17 cellular contexts compared by ENCODE assay signal in the genomic region with DNA sequence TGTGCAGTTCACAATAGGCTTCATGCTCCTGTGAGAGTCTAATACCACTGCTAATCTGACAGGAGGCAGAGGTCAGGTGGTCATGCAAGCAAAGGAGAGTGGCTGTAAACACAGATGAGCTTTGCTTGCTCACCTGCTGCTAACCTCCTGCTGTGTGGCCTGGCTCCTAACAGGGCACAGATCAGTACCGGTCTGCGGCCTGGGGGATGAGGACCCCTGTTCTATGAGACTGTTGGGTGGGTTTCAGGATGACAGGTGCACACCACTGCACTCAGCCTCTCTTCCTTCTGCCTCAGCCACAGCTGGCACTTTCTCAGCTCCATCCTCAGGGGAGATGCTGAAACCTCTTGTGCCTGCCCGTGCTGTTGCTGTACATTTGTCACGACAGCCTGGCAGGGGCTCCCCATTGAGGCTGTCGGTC.
DNase-seq lines count a peak whose midpoint lies in the region; ATAC-seq, FAIRE-seq and TF ChIP-seq lines count a peak whose summit lies in the region.
"Had no signal": no experiment of that assay in that cellular context is flagged by ENCODE, and none has a peak within 500 bp of the region (broad histone marks: within the 10 kb centered on the region; RNA-seq: fewer than 3 reads in every experiment).

No MANE protein-coding gene starts in this region.

- H3K27me3 ChIP-seq in tibial artery: peaks cover 0 to 10% of the 10 kb centered on the region in 2 donors
- H3K27me3 ChIP-seq: right lobe of liver, thyroid gland had no signal

- H3K9me3 ChIP-seq in tibial artery: peaks cover 0 to 6% (median 0%) of the 10 kb centered on the region in 3 donors
- H3K9me3 ChIP-seq: right lobe of liver, thyroid gland had no signal

- intact Hi-C loops in tibial artery (cut with DNase I; ENCODE audit: low total_unique reads): no loop called here

- no peak for TF ChIP-seq CTCF in D721Med (IDR thresholded peaks at IDR 0.05; ENCODE audit: insufficient read depth, missing control alignments)
- no peak for TF ChIP-seq CTCF in tibial artery (IDR thresholded peaks at IDR 0.05)

- H3K36me3 ChIP-seq in tibial artery: no peaks in the 10 kb centered on the region
- H3K36me3 ChIP-seq: right lobe of liver, thyroid gland had no signal

- no peak overlapping the region for H3K4me3 ChIP-seq in tibial artery
- H3K4me3 ChIP-seq: hepatocyte, right lobe of liver, thyroid gland had no signal

- no peak for DNase-seq in D721Med (ENCODE audit: insufficient read length, low spot score)
- peak in 2 of 3 experiments; percentile 42 to 82 for DNase-seq in NCI-H1417 (lab: John Stamatoyannopoulos, UW)
- DNase-seq in SHP77 treated with DMSO at 0.1 percent for 48 hours (lab: John Stamatoyannopoulos, UW): peak; percentile 15
- no peak for DNase-seq in tibial artery
- no peak for DNase-seq in OCI-M2 (lab: John Stamatoyannopoulos, UW; ENCODE audit: unreplicated experiment)
- no peak for DNase-seq in iPS-NIHi11 (ENCODE audit: low spot score)
- DNase-seq in dedifferentiated amniotic fluid mesenchymal stem cell (ENCODE audit: extremely low spot score): no peak
- DNase-seq: activated naive CD4-positive, alpha-beta T cell treated with Interleukin-2 at 50 U/mL for 16 hours; kidney glomerular epithelial cell; NCI-H345; right lobe of liver; stimulated activated CD4-positive, alpha-beta T cell treated with anti-CD3 and anti-CD28 coated beads, Interleukin-1b, Interleukin-23, amount 100 ng/mL, for 48 hours; T-helper 1 cell; thyroid gland had no signal

- peak; percentile 78 for FAIRE-seq in D721Med (lab: Jason Lieb, UNC)
- FAIRE-seq: RCC 7860 had no signal

- H3K4me1 ChIP-seq in tibial artery: no peaks in the 10 kb centered on the region
- H3K4me1 ChIP-seq: right lobe of liver, thyroid gland had no signal

- peak; percentile 43 for ATAC-seq in GM19043 (IDR thresholded peaks at IDR 0.05; ENCODE audit: low read depth, unreplicated experiment)
- ATAC-seq: right lobe of liver had no signal

- no peak overlapping the region for H3K27ac ChIP-seq in tibial artery
- H3K27ac ChIP-seq: hepatocyte, right lobe of liver, thyroid gland had no signal

Comparison
In these comparisons a context has a peak if more than half of its experiments do, and no peak if none do; other contexts are left out.
1. DNase-seq: peak in NCI-H1417 (2 of 3) and SHP77 treated with DMSO at 0.1 percent for 48 hours (single experiment); none in D721Med (single experiment), tibial artery (0 of 2), OCI-M2 (single experiment), iPS-NIHi11 (single experiment) and dedifferentiated amniotic fluid mesenchymal stem cell (single experiment).